In genomic region chr5:56028708-56029107, GRCh38 we compare ENCODE assay signal across 31 cellular contexts.
"Had no signal": no experiment of that assay in that cellular context is flagged by ENCODE, and none has a peak within 500 bp of the region (broad histone marks: within the 10 kb centered on the region; RNA-seq: fewer than 3 reads in every experiment).

No MANE protein-coding gene starts in this region.

- H3K9ac ChIP-seq: SK-N-SH had no signal

- H3K4me2 ChIP-seq: SK-N-SH had no signal

- H3K4me3 ChIP-seq: Peyer's patch, SJSA1 had no signal

- DNase-seq: activated CD4-positive, alpha-beta T cell treated with anti-CD3 and anti-CD28 coated beads for 36 hours; activated CD4-positive, alpha-beta T cell treated with anti-CD3 and anti-CD28 coated beads, Interleukin-2, amount 10 ng/mL, durations not matched to agents 7 days and 5 days; activated CD4-positive, alpha-beta T cell treated with anti-CD3 and anti-CD28 coated beads, Interleukin-2, amount 50 U/mL, for 48 hours; activated CD8-positive, alpha-beta memory T cell treated with anti-CD3 and anti-CD28 coated beads, Interleukin-2, amount 50 U/mL, for 4 hours; activated CD8-positive, alpha-beta T cell treated with anti-CD3 and anti-CD28 coated beads, Interleukin-2, amount 10 ng/mL, durations not matched to agents 7 days and 5 days; activated effector memory CD4-positive, alpha-beta T cell treated with Interleukin-2 at 50 U/mL for 16 hours; activated naive CD4-positive, alpha-beta T cell treated with anti-CD3 and anti-CD28 coated beads, Interleukin-2, amount 10 ng/mL, durations not matched to agents 7 days and 5 days; activated naive CD8-positive, alpha-beta T cell treated with anti-CD3 and anti-CD28 coated beads, Interleukin-2, amount 50 U/mL, for 24 hours; activated T-cell treated with anti-CD3 and anti-CD28 coated beads, Interleukin-2, amount 50 U/mL, for 48 hours; anterior cingulate cortex; caudate nucleus; cerebellar nuclear complex; Karpas-422; MV-4-11; NCI-H1092; NCI-H1436 treated with DMSO at 0.1 percent for 48 hours; NCI-H1694 treated with DMSO at 0.1 percent for 48 hours; NCI-H2029; NCI-H345; NCI-H510A; NCI-H526; NCI-H748 treated with DMSO at 0.1 percent for 48 hours; NK-92 treated with Interleukin-12 subunit alpha and Interleukin-12 subunit beta, amount 100 ng/mL, for 24 hours; PC-3; Peyer's patch; RPMI8226; SHP77 treated with DMSO at 0.1 percent for 48 hours; SK-N-SH had no signal

- H3K36me3 ChIP-seq: Peyer's patch, SJSA1 had no signal

- H3K27me3 ChIP-seq: Peyer's patch, SJSA1 had no signal

- ATAC-seq: activated CD4-positive, alpha-beta T cell treated with anti-CD3 and anti-CD28 coated beads for 36 hours; activated CD4-positive, CD25-positive, alpha-beta regulatory T cell treated with anti-CD3 and anti-CD28 coated beads, Interleukin-2, amount 50 U/mL, for 24 hours; activated CD8-positive, alpha-beta T cell treated with anti-CD3 and anti-CD28 coated beads, Interleukin-2, amount 10 ng/mL, durations not matched to agents 7 days and 5 days; activated naive CD8-positive, alpha-beta T cell treated with anti-CD3 and anti-CD28 coated beads, Interleukin-2, amount 50 U/mL, for 24 hours; PC-3; WTC11 had no signal

- H3K27ac ChIP-seq: Peyer's patch, SJSA1 had no signal

- H3K4me1 ChIP-seq: Peyer's patch, SJSA1 had no signal

- H3K9me3 ChIP-seq: Peyer's patch, SJSA1, SK-N-SH had no signal
